12 cellular contexts compared by ENCODE assay signal in genomic region chr21:15222711-15223110, GRCh38.
DNase-seq lines count a peak whose midpoint lies in the region; ATAC-seq, FAIRE-seq and TF ChIP-seq lines count a peak whose summit lies in the region.
"Had no signal": no experiment of that assay in that cellular context is flagged by ENCODE, and none has a peak within 500 bp of the region (broad histone marks: within the 10 kb centered on the region; RNA-seq: fewer than 3 reads in every experiment).

No MANE protein-coding gene starts in this region.

- H3K27me3 Mint-ChIP-seq in astrocyte (ENCODE audit: low read depth, unreplicated experiment) (no peaks in the 10 kb centered on the region), T-helper 17 cell (no peaks in the 10 kb centered on the region)
- no peaks in the 10 kb centered on the region for H3K27me3 Mint-ChIP-seq in activated T-helper 2 cell treated with anti-CD3 and anti-CD28 coated beads, Interferon-gamma antibody, Interleukin-2, Interleukin-4, amounts not matched to agents 10 μg/mL and 5 μg/mL and 100 μg/mL, durations not matched to agents 14 hours and 24 hours and 36 hours (ENCODE audit: low read depth)

- H3K27me3 ChIP-seq in astrocyte (ENCODE audit: insufficient read depth, low read length) (no peaks in the 10 kb centered on the region), liver (ENCODE audit: control insufficient read depth in 4 of 4, insufficient read depth in 4 of 4, low read length in 3 of 4) (no peaks in the 10 kb centered on the region), SK-N-SH (ENCODE audit: insufficient read depth) (no peaks in the 10 kb centered on the region)
- H3K27me3 ChIP-seq: SJSA1 had no signal

- TF ChIP-seq CTCF in HEK293 (tag by site-specific recombination; IDR thresholded peaks at IDR 0.05) (no peak), astrocyte (IDR thresholded peaks at IDR 0.05; ENCODE audit: insufficient read depth, low read depth, low read length) (no peak), liver (IDR thresholded peaks at IDR 0.05; ENCODE audit: low read depth, low read length, missing input control) (no peak), SK-N-SH (IDR thresholded peaks at IDR 0.05) (no peak)

- no peaks in the 10 kb centered on the region for H3K9me2 ChIP-seq in SK-N-SH

- TF ChIP-seq RAD21 in liver (IDR thresholded peaks at IDR 0.05) = no peak
- TF ChIP-seq RAD21 in SK-N-SH (IDR thresholded peaks at IDR 0.05; ENCODE audit: low read length) = no peak

- H3K4me1 ChIP-seq in HEK293 (ENCODE audit: control insufficient read depth, insufficient read depth, low read length) (peaks cover 4% of the 10 kb centered on the region; the same call in 1 of the 2 replicates), astrocyte (ENCODE audit: insufficient read depth, low read length) (peaks cover 15% of the 10 kb centered on the region), liver (ENCODE audit: control insufficient read depth in 4 of 4, insufficient read depth in 4 of 4, low read length in 3 of 4) (peaks cover 7 to 29% (median 22%) of the 10 kb centered on the region in 4 donors), SK-N-SH (ENCODE audit: control insufficient read depth in 1 of 2, insufficient read depth in 2 of 2, low read depth in 1 of 2, low read length in 1 of 2) (no peaks in the 10 kb centered on the region)
- H3K4me1 ChIP-seq: SJSA1 had no signal

- no peaks in the 10 kb centered on the region for H3K36me3 ChIP-seq in HEK293 (ENCODE audit: control insufficient read depth in 2 of 2, insufficient read depth in 1 of 2, low read length in 2 of 2)
- no peaks in the 10 kb centered on the region for H3K36me3 ChIP-seq in astrocyte (ENCODE audit: insufficient read depth, low read length)
- H3K36me3 ChIP-seq in liver (ENCODE audit: control insufficient read depth in 4 of 4, insufficient read depth in 3 of 4, low read depth in 1 of 4, low read length in 3 of 4) = no peaks in the 10 kb centered on the region
- H3K36me3 ChIP-seq in SK-N-SH (replicated peaks in 1 of 2; ENCODE audit: control insufficient read depth in 1 of 2, insufficient read depth in 2 of 2, low read length in 1 of 2) = no peaks in the 10 kb centered on the region
- H3K36me3 ChIP-seq: SJSA1 had no signal

- WGBS in liver = 54% methylated on average over 3 of the region's 3 CpGs
- WGBS in SK-N-SH (ENCODE audit: low lambda C conversion rate) = 7% methylated on average over 3 of the region's 3 CpGs

- H3K9me3 ChIP-seq in HEK293 (ENCODE audit: control insufficient read depth, insufficient read depth, low read depth, low read length) = no peaks in the 10 kb centered on the region
- no peaks in the 10 kb centered on the region for H3K9me3 ChIP-seq in astrocyte (ENCODE audit: insufficient read depth, low read depth, low read length)
- no peaks in the 10 kb centered on the region for H3K9me3 ChIP-seq in liver (ENCODE audit: control insufficient read depth in 4 of 4, low read length in 3 of 4)
- H3K9me3 ChIP-seq in SK-N-SH = no peaks in the 10 kb centered on the region
- no peaks in the 10 kb centered on the region for H3K9me3 ChIP-seq in T-helper 17 cell (ENCODE audit: control insufficient read depth, low read length, poor library complexity, severe bottlenecking)
- H3K9me3 ChIP-seq: SJSA1 had no signal

- H3K4me3 Mint-ChIP-seq in astrocyte (ENCODE audit: unreplicated experiment) (no peak overlapping the region), T-helper 17 cell (no peak overlapping the region)
- no peak overlapping the region for H3K4me3 Mint-ChIP-seq in activated T-helper 2 cell treated with anti-CD3 and anti-CD28 coated beads, Interferon-gamma antibody, Interleukin-2, Interleukin-4, amounts not matched to agents 10 μg/mL and 5 μg/mL and 100 μg/mL, durations not matched to agents 14 hours and 24 hours and 36 hours (ENCODE audit: low read depth)
- H3K4me3 Mint-ChIP-seq: natural killer cell treated with Interleukin-12 subunit alpha and Interleukin-12 subunit beta and Interleukin-15 and Interleukin-18, amount 100 ng/mL, for 72 hours had no signal

- H3K79me2 ChIP-seq in astrocyte (ENCODE audit: insufficient read depth, low read length) (no peaks in the 10 kb centered on the region), SK-N-SH (ENCODE audit: insufficient read depth) (no peaks in the 10 kb centered on the region)

- H2AFZ ChIP-seq in astrocyte (ENCODE audit: low read depth, low read length) (no peak overlapping the region), SK-N-SH (ENCODE audit: low read depth) (no peak overlapping the region)

- H3F3A ChIP-seq in SK-N-SH (replicated peaks; ENCODE audit: insufficient read depth) = no peaks in the 10 kb centered on the region

- POLR2A ChIA-PET in HEK293 (lab: Yijun Ruan, JAX) (no interaction called here), SK-N-SH (lab: Yijun Ruan, JAX) (no interaction called here)

- CTCF ChIA-PET in HEK293 (lab: Yijun Ruan, JAX) (interaction anchor here (1.0 kb wide), 1 partner anchor 330 kb away, joined by 3 read pairs; no protein-coding TSS in a partner anchor), SK-N-SH (lab: Yijun Ruan, JAX) (no interaction called here)

- H3K36me3 Mint-ChIP-seq in astrocyte (ENCODE audit: low read depth, unreplicated experiment) (no peaks in the 10 kb centered on the region), T-helper 17 cell (ENCODE audit: low read depth) (peaks cover 3% of the 10 kb centered on the region)
- no peaks in the 10 kb centered on the region for H3K36me3 Mint-ChIP-seq in activated T-helper 2 cell treated with anti-CD3 and anti-CD28 coated beads, Interferon-gamma antibody, Interleukin-2, Interleukin-4, amounts not matched to agents 10 μg/mL and 5 μg/mL and 100 μg/mL, durations not matched to agents 14 hours and 24 hours and 36 hours (ENCODE audit: low read depth)
- H3K36me3 Mint-ChIP-seq: natural killer cell treated with Interleukin-12 subunit alpha and Interleukin-12 subunit beta and Interleukin-15 and Interleukin-18, amount 100 ng/mL, for 72 hours had no signal

- no peak for ATAC-seq in T-helper 17 cell

- H3K4me3 ChIP-seq in HEK293 (ENCODE audit: low read depth, low read length) = no peak overlapping the region
- H3K4me3 ChIP-seq in astrocyte (ENCODE audit: insufficient read depth, low read depth, low read length) = no peak overlapping the region
- no peak overlapping the region for H3K4me3 ChIP-seq in liver (ENCODE audit: low read depth in 1 of 3, low read length in 3 of 3)
- H3K4me3 ChIP-seq in SK-N-SH (ENCODE audit: low read depth in 2 of 2, low read length in 1 of 2) = no peak overlapping the region
- H3K4me3 ChIP-seq: SJSA1 had no signal

- H3K9me3 Mint-ChIP-seq in astrocyte (ENCODE audit: unreplicated experiment) = no peaks in the 10 kb centered on the region
- no peaks in the 10 kb centered on the region for H3K9me3 Mint-ChIP-seq in activated T-helper 2 cell treated with anti-CD3 and anti-CD28 coated beads, Interferon-gamma antibody, Interleukin-2, Interleukin-4, amounts not matched to agents 10 μg/mL and 5 μg/mL and 100 μg/mL, durations not matched to agents 14 hours and 24 hours and 36 hours

- peaks cover 15% of the 10 kb centered on the region for H3K4me1 Mint-ChIP-seq in astrocyte (ENCODE audit: low read depth, unreplicated experiment)
- peaks cover 3% of the 10 kb centered on the region for H3K4me1 Mint-ChIP-seq in T-helper 17 cell
- H3K4me1 Mint-ChIP-seq in activated T-helper 2 cell treated with anti-CD3 and anti-CD28 coated beads, Interferon-gamma antibody, Interleukin-2, Interleukin-4, amounts not matched to agents 10 μg/mL and 5 μg/mL and 100 μg/mL, durations not matched to agents 14 hours and 24 hours and 36 hours (ENCODE audit: low read depth) = no peaks in the 10 kb centered on the region

- H4K20me1 ChIP-seq in astrocyte (ENCODE audit: insufficient read depth, low read length) (no peaks in the 10 kb centered on the region), SK-N-SH (ENCODE audit: insufficient read depth) (no peaks in the 10 kb centered on the region)

- H3K27ac ChIP-seq in HEK293 (ENCODE audit: extremely low read depth, low read depth, low read length) (no peak overlapping the region), astrocyte (ENCODE audit: low read depth, low read length) (peak overlapping the region; percentile 33), liver (ENCODE audit: low read depth in 1 of 2, low read length in 2 of 2) (peak overlapping the region; percentile 22 to 39), SK-N-SH (ENCODE audit: low read depth in 2 of 2, low read length in 1 of 2) (no peak overlapping the region)
- H3K27ac ChIP-seq: SJSA1 had no signal

- H3K9ac ChIP-seq in astrocyte (ENCODE audit: low read length) = no peak overlapping the region
- no peak overlapping the region for H3K9ac ChIP-seq in liver (ENCODE audit: low read depth in 1 of 2, low read length in 2 of 2)
- H3K9ac ChIP-seq in SK-N-SH = no peak overlapping the region

- DNase-seq in CD1c-positive myeloid dendritic cell (ENCODE audit: extremely low spot score) = peak; percentile 68
- DNase-seq in astrocyte (ENCODE audit: low read depth) = no peak
- DNase-seq in SK-N-SH = no peak
- no peak for DNase-seq in DMS153 (lab: John Stamatoyannopoulos, UW)
- no peak for DNase-seq in T-helper 17 cell
- no peak for DNase-seq in activated T-helper 2 cell treated with anti-CD3 and anti-CD28 coated beads, Interferon-gamma antibody, Interleukin-2, Interleukin-4, amounts not matched to agents 10 μg/mL and 5 μg/mL and 100 μg/mL, durations not matched to agents 14 hours and 24 hours and 36 hours (ENCODE audit: low spot score)
- DNase-seq: NCI-H146 had no signal

- FAIRE-seq in astrocyte (lab: Jason Lieb, UNC) = no peak
- FAIRE-seq: G401.6 had no signal

- H3K27ac Mint-ChIP-seq in astrocyte (ENCODE audit: unreplicated experiment) = peak overlapping the region; percentile 50
- no peak overlapping the region for H3K27ac Mint-ChIP-seq in T-helper 17 cell
- no peak overlapping the region for H3K27ac Mint-ChIP-seq in activated T-helper 2 cell treated with anti-CD3 and anti-CD28 coated beads, Interferon-gamma antibody, Interleukin-2, Interleukin-4, amounts not matched to agents 10 μg/mL and 5 μg/mL and 100 μg/mL, durations not matched to agents 14 hours and 24 hours and 36 hours
- H3K27ac Mint-ChIP-seq: natural killer cell treated with Interleukin-12 subunit alpha and Interleukin-12 subunit beta and Interleukin-15 and Interleukin-18, amount 100 ng/mL, for 72 hours had no signal

- no peak for TF ChIP-seq EP300 in SK-N-SH (IDR thresholded peaks at IDR 0.05; ENCODE audit: borderline replicate concordance in 1 of 2, low read depth in 1 of 2, low read length in 1 of 2)

- H3K4me2 ChIP-seq in astrocyte (ENCODE audit: low read length) (peak overlapping the region; percentile 13), SK-N-SH (no peak overlapping the region)

- intact Hi-C loops in activated T-helper 2 cell treated with anti-CD3 and anti-CD28 coated beads, Interferon-gamma antibody, Interleukin-2, Interleukin-4, amounts not matched to agents 10 μg/mL and 5 μg/mL and 100 μg/mL, durations not matched to agents 14 hours and 24 hours and 36 hours (cut with micrococcal nuclease) = no loop called here

TF ChIP-seq in HEK293, 187 proteins besides CTCF, POLR2A, EP300 and RAD21 (continues in another document):
- TF ChIP-seq ZNF121 (tag by site-specific recombination; IDR thresholded peaks at IDR 0.05) = no peak
- TF ChIP-seq ZFP37 (tag by site-specific recombination; IDR thresholded peaks at IDR 0.05) = no peak

TF ChIP-seq in liver, 16 proteins besides CTCF, POLR2A, EP300 and RAD21 (continues in another document):
- TF ChIP-seq TAF1 (conservative IDR thresholded peaks at IDR 0.05) (no peak), HNF4G (IDR thresholded peaks at IDR 0.05) (no peak)

TF ChIP-seq in SK-N-SH, 30 proteins besides CTCF, POLR2A, EP300 and RAD21 (continues in another document):
- TF ChIP-seq GATA2 (CRISPR knock-in tag; IDR thresholded peaks at IDR 0.05) = no peak

Comparison
In these comparisons a context has a peak if more than half of its experiments do, and no peak if none do; other contexts are left out.
1. H3K27ac ChIP-seq: peak in astrocyte (single experiment) and liver (2 of 2); none in HEK293 (single experiment) and SK-N-SH (0 of 2).